2 cellular contexts compared by ENCODE assay signal in genomic region chr17:79168486-79169055, GRCh38.
TF ChIP-seq lines count a peak whose summit lies in the region.

No MANE protein-coding gene starts in this region.

TF ChIP-seq in GM23338, 12 proteins besides CTCF, POLR2A, EP300 and RAD21 (continued from another document):
- TF ChIP-seq ETS1 (IDR thresholded peaks at IDR 0.05) (no peak), CREB1 (CRISPR knock-in tag; IDR thresholded peaks at IDR 0.05; ENCODE audit: low read depth) (no peak), JUNB (IDR thresholded peaks at IDR 0.05; ENCODE audit: unreplicated experiment) (no peak), ZNF462 (CRISPR knock-in tag; IDR thresholded peaks at IDR 0.05) (no peak), POLR2AphosphoS5 (IDR thresholded peaks at IDR 0.05; ENCODE audit: low read depth) (no peak), ZNF114 (CRISPR knock-in tag; IDR thresholded peaks at IDR 0.05) (no peak)

TF ChIP-seq in K562, 482 proteins besides CTCF, POLR2A, EP300 and RAD21:
- TF ChIP-seq STAG1 (CRISPR knock-in tag; IDR thresholded peaks at IDR 0.05; ENCODE audit: borderline replicate concordance) (peak; percentile 8; the same call in 1 of the 2 replicates), ZNF395 (CRISPR knock-in tag; IDR thresholded peaks at IDR 0.05) (no peak)
